In the genomic region with DNA sequence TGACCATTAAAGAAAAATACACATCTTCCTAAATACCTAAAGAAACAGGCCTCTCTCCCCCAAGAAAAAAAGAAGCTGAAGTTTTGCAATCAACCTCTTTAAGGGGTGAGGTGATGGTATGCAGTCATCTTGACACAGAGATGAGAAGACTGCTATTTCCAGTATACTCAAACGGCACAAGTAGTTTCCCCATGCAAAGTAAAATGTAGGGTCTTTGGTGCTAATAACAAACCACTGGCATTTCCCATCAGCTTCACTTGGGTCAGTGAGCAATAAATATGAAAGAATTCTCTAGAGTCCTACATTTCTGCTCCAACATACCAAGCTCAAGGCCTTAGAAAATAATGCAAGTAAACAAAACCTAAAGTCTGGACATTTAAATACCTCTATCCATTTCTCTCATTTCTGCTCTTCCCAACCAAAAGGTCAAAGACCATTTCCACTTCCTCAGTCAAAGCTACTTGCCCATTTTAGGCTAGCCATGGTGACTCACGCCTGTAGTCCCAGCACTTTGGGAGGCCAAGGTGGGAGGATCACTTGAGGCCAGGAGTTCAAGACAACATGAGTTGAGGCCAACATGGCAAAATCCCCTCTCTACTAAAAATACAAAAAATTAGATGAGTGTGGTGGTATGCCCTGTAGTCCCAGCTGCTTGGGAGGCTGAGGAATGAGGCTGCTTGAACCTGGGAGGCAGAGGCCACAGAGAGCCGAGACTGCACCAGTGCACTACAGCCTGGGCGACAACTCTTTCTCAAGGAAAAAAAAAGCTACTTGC, we compare ENCODE assay signal across 15 cellular contexts. TPM values are rescaled to one million over a fixed set of nuclear protein-coding genes. Genes with fewer than 3 reads are reported as not detected.
DNase-seq lines count a peak whose midpoint lies in the region; ATAC-seq and TF ChIP-seq lines count a peak whose summit lies in the region.
"Had no signal": no experiment of that assay in that cellular context is flagged by ENCODE, and none has a peak within 500 bp of the region (broad histone marks: within the 10 kb centered on the region; RNA-seq: fewer than 3 reads in every experiment).

No MANE protein-coding gene starts in this region.

- no peaks in the 10 kb centered on the region for H3K9me3 ChIP-seq in CD4-positive, alpha-beta memory T cell (ENCODE audit: control insufficient read depth in 1 of 2, low read length in 2 of 2)
- H3K9me3 ChIP-seq: upper lobe of right lung had no signal

- no peak overlapping the region for H3K4me3 Mint-ChIP-seq in CD4-positive, alpha-beta memory T cell
- no peak overlapping the region for H3K4me3 Mint-ChIP-seq in naive thymus-derived CD8-positive, alpha-beta T cell
- no peak overlapping the region for H3K4me3 Mint-ChIP-seq in glutamatergic neuron (ENCODE audit: unreplicated experiment)
- H3K4me3 Mint-ChIP-seq: activated T-helper 17 cell treated with anti-CD3 and anti-CD28 coated beads, Interleukin-2, amount 50 U/mL, for 72 hours had no signal

- intact Hi-C loops in CD4-positive, alpha-beta memory T cell (cut with micrococcal nuclease): no loop called here

- H3K9me3 Mint-ChIP-seq in CD4-positive, alpha-beta memory T cell: no peaks in the 10 kb centered on the region
- no peaks in the 10 kb centered on the region for H3K9me3 Mint-ChIP-seq in naive thymus-derived CD8-positive, alpha-beta T cell
- no peaks in the 10 kb centered on the region for H3K9me3 Mint-ChIP-seq in glutamatergic neuron (ENCODE audit: unreplicated experiment)
- H3K9me3 Mint-ChIP-seq: activated T-helper 17 cell treated with anti-CD3 and anti-CD28 coated beads, Interleukin-2, amount 50 U/mL, for 72 hours had no signal

- DNase-seq in CD4-positive, alpha-beta memory T cell: no peak
- peak; percentile 17 for DNase-seq in HT1080 (ENCODE audit: low read depth)
- peak; percentile 12 for DNase-seq in astrocyte of the cerebellum (ENCODE audit: low read depth)
- DNase-seq in naive thymus-derived CD8-positive, alpha-beta T cell: no peak
- no peak for DNase-seq in HuH-7 (ENCODE audit: low spot score)
- no peak for DNase-seq in activated CD8-positive, alpha-beta memory T cell treated with anti-CD3 and anti-CD28 coated beads for 24 hours
- DNase-seq in nucleus accumbens (lab: John Stamatoyannopoulos, UW): no peak
- DNase-seq in glutamatergic neuron: no peak
- DNase-seq: C1 segment of cervical spinal cord, kidney, NCI-H187 treated with DMSO at 0.1 percent for 48 hours, NCI-H526, upper lobe of right lung had no signal

- in situ Hi-C loops in astrocyte of the cerebellum (cut with HindIII; ENCODE audit: low sequenced_read_pairs): loop anchor here (5.0 kb wide), 1 partner anchor 72 kb away; no protein-coding TSS in a partner anchor

- H3K36me3 ChIP-seq in CD4-positive, alpha-beta memory T cell (ENCODE audit: insufficient read depth, low read length): peaks cover 54% of the 10 kb centered on the region

- TF ChIP-seq CTCF in astrocyte of the cerebellum (IDR thresholded peaks at IDR 0.05; ENCODE audit: low read depth, low read length, missing control alignments): no peak
- no peak for TF ChIP-seq CTCF in glutamatergic neuron (IDR thresholded peaks at IDR 0.05; ENCODE audit: partially characterized antibody, unreplicated experiment)

- peak overlapping the region in 6 of 7 donors; percentile 17 to 92 (median 83) for H3K27ac Mint-ChIP-seq in CD4-positive, alpha-beta memory T cell
- H3K27ac Mint-ChIP-seq in naive thymus-derived CD8-positive, alpha-beta T cell: peak overlapping the region in 6 of 10 donors; percentile 4 to 86 (median 46)
- no peak overlapping the region for H3K27ac Mint-ChIP-seq in glutamatergic neuron (ENCODE audit: unreplicated experiment)
- H3K27ac Mint-ChIP-seq: activated T-helper 17 cell treated with anti-CD3 and anti-CD28 coated beads, Interleukin-2, amount 50 U/mL, for 72 hours had no signal

- H3K27me3 Mint-ChIP-seq in CD4-positive, alpha-beta memory T cell: no peaks in the 10 kb centered on the region
- no peaks in the 10 kb centered on the region for H3K27me3 Mint-ChIP-seq in naive thymus-derived CD8-positive, alpha-beta T cell
- peaks cover 1% of the 10 kb centered on the region for H3K27me3 Mint-ChIP-seq in glutamatergic neuron (ENCODE audit: unreplicated experiment)
- H3K27me3 Mint-ChIP-seq: activated T-helper 17 cell treated with anti-CD3 and anti-CD28 coated beads, Interleukin-2, amount 50 U/mL, for 72 hours had no signal

- H3K27ac ChIP-seq in CD4-positive, alpha-beta memory T cell (ENCODE audit: low read depth, low read length): no peak overlapping the region
- H3K27ac ChIP-seq: upper lobe of right lung had no signal

- POLR2A ChIA-PET in CD4-positive, alpha-beta memory T cell (lab: Charles Lee; ENCODE audit: partially characterized antibody): interaction anchor here (1.0 kb wide), 1 partner anchor 98 kb away, joined by 4 read pairs; no protein-coding TSS in a partner anchor
- POLR2A ChIA-PET in naive thymus-derived CD8-positive, alpha-beta T cell (lab: Charles Lee): no interaction called here

- no peaks in the 10 kb centered on the region for H3K4me1 ChIP-seq in CD4-positive, alpha-beta memory T cell (ENCODE audit: insufficient read depth, low read length)
- H3K4me1 ChIP-seq: upper lobe of right lung had no signal

- peaks cover 46 to 82% of the 10 kb centered on the region in 2 donors for H3K36me3 Mint-ChIP-seq in CD4-positive, alpha-beta memory T cell
- peaks cover 5 to 87% (median 18%) of the 10 kb centered on the region in 3 donors for H3K36me3 Mint-ChIP-seq in naive thymus-derived CD8-positive, alpha-beta T cell
- H3K36me3 Mint-ChIP-seq in glutamatergic neuron (ENCODE audit: unreplicated experiment): no peaks in the 10 kb centered on the region

- H3K4me1 Mint-ChIP-seq in CD4-positive, alpha-beta memory T cell: peaks cover 0 to 4% (median 1%) of the 10 kb centered on the region in 4 donors
- peaks cover 0 to 3% (median 0%) of the 10 kb centered on the region in 4 donors for H3K4me1 Mint-ChIP-seq in naive thymus-derived CD8-positive, alpha-beta T cell
- no peaks in the 10 kb centered on the region for H3K4me1 Mint-ChIP-seq in glutamatergic neuron (ENCODE audit: low read depth, unreplicated experiment)

- ATAC-seq in naive thymus-derived CD8-positive, alpha-beta T cell: no peak
- ATAC-seq: activated T-helper 17 cell treated with anti-CD3 and anti-CD28 coated beads, Interleukin-2, amount 50 U/mL, for 72 hours; Panc1; upper lobe of right lung had no signal

- no peak overlapping the region for H3K4me3 ChIP-seq in CD4-positive, alpha-beta memory T cell (ENCODE audit: low read length in 2 of 2)
- no peak overlapping the region for H3K4me3 ChIP-seq in astrocyte of the cerebellum (ENCODE audit: low read depth, low read length)
- H3K4me3 ChIP-seq: upper lobe of right lung had no signal

- H3K27me3 ChIP-seq in CD4-positive, alpha-beta memory T cell (ENCODE audit: insufficient read depth, low read length): no peaks in the 10 kb centered on the region
- H3K27me3 ChIP-seq: upper lobe of right lung had no signal

- CTCF ChIA-PET in CD4-positive, alpha-beta memory T cell (lab: Charles Lee; ENCODE audit: partially characterized antibody): interaction anchor here (1.0 kb wide), 1 partner anchor 62 kb away, joined by 3 read pairs; no protein-coding TSS in a partner anchor

RNA-seq across cellular contexts. Expression of a gene that starts 39.5 kb away (rescaled TPM):
- total RNA-seq in CD4-positive, alpha-beta memory T cell: 1 to 10 TPM; 4.6 to 5.5 TPM
- polyA plus RNA-seq in CD4-positive, alpha-beta memory T cell: under 1 TPM in 1 of 2 donors, not detected in 1; 0.11 TPM
- 0.43 and 2.5 TPM in 2 replicates for total RNA-seq in HT1080 (2014; rRNA removed; shearing (Covaris generic))
- 0.10 and 0.28 TPM in 2 replicates for polyA plus RNA-seq in HT1080 (2015; cell fraction: cytosol; rRNA removed)
- 2.0 and 2.7 TPM in 2 replicates for polyA plus RNA-seq in HT1080 (2015; cell fraction: nucleus; rRNA removed)
- total RNA-seq in naive thymus-derived CD8-positive, alpha-beta T cell: 1 to 10 TPM; 3.6 to 5.1 TPM
- under 1 TPM in 2 of 3 donors, not detected in 1; 0.15 to 0.32 TPM for polyA plus RNA-seq in naive thymus-derived CD8-positive, alpha-beta T cell
- total RNA-seq in glutamatergic neuron (ENCODE audit: unreplicated experiment): 0.91 TPM

Comparison
In these comparisons a context has a peak if more than half of its experiments do, and no peak if none do; other contexts are left out.
1. DNase-seq: peak in HT1080 (single experiment) and astrocyte of the cerebellum (single experiment); none in CD4-positive, alpha-beta memory T cell (0 of 5), naive thymus-derived CD8-positive, alpha-beta T cell (0 of 10), HuH-7 (single experiment), activated CD8-positive, alpha-beta memory T cell treated with anti-CD3 and anti-CD28 coated beads for 24 hours (single experiment), nucleus accumbens (0 of 56) and glutamatergic neuron (single experiment).